ENCODE assay signal across 1 cellular context in genomic region chr11:12225046-12225739, GRCh38.
TF ChIP-seq lines count a peak whose summit lies in the region.

No MANE protein-coding gene starts in this region.

TF ChIP-seq in HepG2, 621 proteins besides CTCF, POLR2A, EP300 and RAD21:
- TF ChIP-seq CEBPB (IDR thresholded peaks at IDR 0.05; ENCODE audit: borderline replicate concordance, low read depth, low read length): 0 out of 2 replicates have a peak, but pooled peaks have one; percentile 17
- TF ChIP-seq ZNF501 (CRISPR knock-in tag; IDR thresholded peaks at IDR 0.05): no peak
- TF ChIP-seq, protein P1, sequence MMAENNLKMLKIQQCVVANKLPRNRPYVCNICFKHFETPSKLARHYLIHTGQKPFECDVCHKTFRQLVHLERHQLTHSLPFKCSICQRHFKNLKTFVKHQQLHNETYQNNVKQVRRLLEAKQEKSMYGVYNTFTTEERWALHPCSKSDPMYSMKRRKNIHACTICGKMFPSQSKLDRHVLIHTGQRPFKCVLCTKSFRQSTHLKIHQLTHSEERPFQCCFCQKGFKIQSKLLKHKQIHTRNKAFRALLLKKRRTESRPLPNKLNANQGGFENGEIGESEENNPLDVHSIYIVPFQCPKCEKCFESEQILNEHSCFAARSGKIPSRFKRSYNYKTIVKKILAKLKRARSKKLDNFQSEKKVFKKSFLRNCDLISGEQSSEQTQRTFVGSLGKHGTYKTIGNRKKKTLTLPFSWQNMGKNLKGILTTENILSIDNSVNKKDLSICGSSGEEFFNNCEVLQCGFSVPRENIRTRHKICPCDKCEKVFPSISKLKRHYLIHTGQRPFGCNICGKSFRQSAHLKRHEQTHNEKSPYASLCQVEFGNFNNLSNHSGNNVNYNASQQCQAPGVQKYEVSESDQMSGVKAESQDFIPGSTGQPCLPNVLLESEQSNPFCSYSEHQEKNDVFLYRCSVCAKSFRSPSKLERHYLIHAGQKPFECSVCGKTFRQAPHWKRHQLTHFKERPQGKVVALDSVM (CRISPR knock-in tag; IDR thresholded peaks at IDR 0.05): no peak
